Comparison of ENCODE assay signal across 1 cellular context in genomic region chr20:57327820-57328219, GRCh38.
TF ChIP-seq lines count a peak whose summit lies in the region.

No MANE protein-coding gene starts in this region.

TF ChIP-seq in H1, 55 proteins besides CTCF, POLR2A, EP300 and RAD21:
- TF ChIP-seq BACH1 (IDR thresholded peaks at IDR 0.05; ENCODE audit: low read length): no peak
- no peak for TF ChIP-seq TAF1 (IDR thresholded peaks at IDR 0.05; ENCODE audit: low read depth, low read length)
- TF ChIP-seq RXRA (IDR thresholded peaks at IDR 0.05; ENCODE audit: insufficient read depth, low read depth, low read length): no peak
- no peak for TF ChIP-seq RFX5 (IDR thresholded peaks at IDR 0.05; ENCODE audit: borderline replicate concordance, low read depth, low read length)
- TF ChIP-seq CBX8 (IDR thresholded peaks at IDR 0.05; ENCODE audit: borderline replicate concordance, low read depth, low read length): no peak
- TF ChIP-seq BRCA1 (IDR thresholded peaks at IDR 0.05; ENCODE audit: low read depth, low read length): no peak
- no peak for TF ChIP-seq EGR1 (IDR thresholded peaks at IDR 0.05; ENCODE audit: borderline replicate concordance, low read depth, low read length)
- TF ChIP-seq TAF7 (optimal IDR thresholded peaks at IDR 0.05; ENCODE audit: borderline replicate concordance, low read depth, low read length): no peak
- TF ChIP-seq MAX (IDR thresholded peaks at IDR 0.05): no peak
- no peak for TF ChIP-seq ATF3 (IDR thresholded peaks at IDR 0.05; ENCODE audit: insufficient read depth, low read depth, low read length)
- TF ChIP-seq CREB1 (IDR thresholded peaks at IDR 0.05): no peak
- TF ChIP-seq CBX5 (IDR thresholded peaks at IDR 0.05; ENCODE audit: low read depth, low read length): no peak
- TF ChIP-seq SIN3A (conservative IDR thresholded peaks at IDR 0.05 in 1 of 2, IDR thresholded peaks at IDR 0.05 in 1 of 2; ENCODE audit: low read depth in 1 of 2, low read length in 2 of 2): no peak
- no peak for TF ChIP-seq USF2 (IDR thresholded peaks at IDR 0.05; ENCODE audit: low read length)
- no peak for TF ChIP-seq ZNF274 (IDR thresholded peaks at IDR 0.05; ENCODE audit: borderline replicate concordance, extremely low read depth, low read length)
- TF ChIP-seq POLR2AphosphoS5 (IDR thresholded peaks at IDR 0.05; ENCODE audit: low read depth, low read length): no peak
